In the genomic region with DNA sequence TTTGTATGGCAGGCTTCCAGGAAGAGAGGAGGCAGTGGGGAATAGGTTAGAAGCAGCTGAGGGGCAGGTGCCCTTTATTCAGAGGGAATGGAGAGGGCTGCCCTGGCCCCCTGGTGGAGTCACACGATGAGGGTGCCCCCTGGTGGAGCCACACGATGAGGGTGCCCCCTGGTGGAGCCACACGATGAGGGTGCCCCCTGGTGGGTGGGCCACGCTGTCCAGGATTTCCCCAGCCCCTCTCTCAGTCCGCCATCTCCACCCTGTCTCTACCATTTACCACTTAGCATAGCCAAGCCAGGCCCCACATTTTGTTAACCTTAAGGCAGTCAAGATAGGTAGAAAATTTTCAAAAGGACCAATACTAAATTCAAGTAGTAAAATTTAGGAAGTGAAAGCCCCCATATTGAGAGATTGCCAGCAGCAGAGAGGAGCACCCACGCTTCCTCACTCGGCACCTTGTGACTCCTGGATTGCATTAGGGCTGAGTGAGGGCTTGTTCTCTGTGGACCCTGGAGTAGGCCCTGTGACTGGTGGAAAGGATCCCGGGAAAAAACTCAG, we compare ENCODE assay signal across 1 cellular context.
A peak's percentile ranks its signal among the peaks of the same experiment; 100 is the strongest.
TF ChIP-seq lines count a peak whose summit lies in the region.

No MANE protein-coding gene starts in this region.

TF ChIP-seq in HepG2, 621 proteins besides CTCF, POLR2A, EP300 and RAD21 (continued from another document and continues in another):
- TF ChIP-seq, protein P1, sequence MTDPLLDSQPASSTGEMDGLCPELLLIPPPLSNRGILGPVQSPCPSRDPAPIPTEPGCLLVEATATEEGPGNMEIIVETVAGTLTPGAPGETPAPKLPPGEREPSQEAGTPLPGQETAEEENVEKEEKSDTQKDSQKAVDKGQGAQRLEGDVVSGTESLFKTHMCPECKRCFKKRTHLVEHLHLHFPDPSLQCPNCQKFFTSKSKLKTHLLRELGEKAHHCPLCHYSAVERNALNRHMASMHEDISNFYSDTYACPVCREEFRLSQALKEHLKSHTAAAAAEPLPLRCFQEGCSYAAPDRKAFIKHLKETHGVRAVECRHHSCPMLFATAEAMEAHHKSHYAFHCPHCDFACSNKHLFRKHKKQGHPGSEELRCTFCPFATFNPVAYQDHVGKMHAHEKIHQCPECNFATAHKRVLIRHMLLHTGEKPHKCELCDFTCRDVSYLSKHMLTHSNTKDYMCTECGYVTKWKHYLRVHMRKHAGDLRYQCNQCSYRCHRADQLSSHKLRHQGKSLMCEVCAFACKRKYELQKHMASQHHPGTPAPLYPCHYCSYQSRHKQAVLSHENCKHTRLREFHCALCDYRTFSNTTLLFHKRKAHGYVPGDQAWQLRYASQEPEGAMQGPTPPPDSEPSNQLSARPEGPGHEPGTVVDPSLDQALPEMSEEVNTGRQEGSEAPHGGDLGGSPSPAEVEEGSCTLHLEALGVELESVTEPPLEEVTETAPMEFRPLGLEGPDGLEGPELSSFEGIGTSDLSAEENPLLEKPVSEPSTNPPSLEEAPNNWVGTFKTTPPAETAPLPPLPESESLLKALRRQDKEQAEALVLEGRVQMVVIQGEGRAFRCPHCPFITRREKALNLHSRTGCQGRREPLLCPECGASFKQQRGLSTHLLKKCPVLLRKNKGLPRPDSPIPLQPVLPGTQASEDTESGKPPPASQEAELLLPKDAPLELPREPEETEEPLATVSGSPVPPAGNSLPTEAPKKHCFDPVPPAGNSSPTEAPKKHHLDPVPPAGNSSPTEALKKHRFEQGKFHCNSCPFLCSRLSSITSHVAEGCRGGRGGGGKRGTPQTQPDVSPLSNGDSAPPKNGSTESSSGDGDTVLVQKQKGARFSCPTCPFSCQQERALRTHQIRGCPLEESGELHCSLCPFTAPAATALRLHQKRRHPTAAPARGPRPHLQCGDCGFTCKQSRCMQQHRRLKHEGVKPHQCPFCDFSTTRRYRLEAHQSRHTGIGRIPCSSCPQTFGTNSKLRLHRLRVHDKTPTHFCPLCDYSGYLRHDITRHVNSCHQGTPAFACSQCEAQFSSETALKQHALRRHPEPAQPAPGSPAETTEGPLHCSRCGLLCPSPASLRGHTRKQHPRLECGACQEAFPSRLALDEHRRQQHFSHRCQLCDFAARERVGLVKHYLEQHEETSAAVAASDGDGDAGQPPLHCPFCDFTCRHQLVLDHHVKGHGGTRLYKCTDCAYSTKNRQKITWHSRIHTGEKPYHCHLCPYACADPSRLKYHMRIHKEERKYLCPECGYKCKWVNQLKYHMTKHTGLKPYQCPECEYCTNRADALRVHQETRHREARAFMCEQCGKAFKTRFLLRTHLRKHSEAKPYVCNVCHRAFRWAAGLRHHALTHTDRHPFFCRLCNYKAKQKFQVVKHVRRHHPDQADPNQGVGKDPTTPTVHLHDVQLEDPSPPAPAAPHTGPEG (CRISPR knock-in tag; IDR thresholded peaks at IDR 0.05): no peak
- TF ChIP-seq SOX6 (IDR thresholded peaks at IDR 0.05): no peak
- TF ChIP-seq SOX6 (CRISPR knock-in tag; IDR thresholded peaks at IDR 0.05): peak; percentile 56; the same call in 1 of the 2 replicates
- TF ChIP-seq UBTF (CRISPR knock-in tag; IDR thresholded peaks at IDR 0.05): peak; percentile 39; the same call in 1 of the 2 replicates
- TF ChIP-seq, protein P2, sequence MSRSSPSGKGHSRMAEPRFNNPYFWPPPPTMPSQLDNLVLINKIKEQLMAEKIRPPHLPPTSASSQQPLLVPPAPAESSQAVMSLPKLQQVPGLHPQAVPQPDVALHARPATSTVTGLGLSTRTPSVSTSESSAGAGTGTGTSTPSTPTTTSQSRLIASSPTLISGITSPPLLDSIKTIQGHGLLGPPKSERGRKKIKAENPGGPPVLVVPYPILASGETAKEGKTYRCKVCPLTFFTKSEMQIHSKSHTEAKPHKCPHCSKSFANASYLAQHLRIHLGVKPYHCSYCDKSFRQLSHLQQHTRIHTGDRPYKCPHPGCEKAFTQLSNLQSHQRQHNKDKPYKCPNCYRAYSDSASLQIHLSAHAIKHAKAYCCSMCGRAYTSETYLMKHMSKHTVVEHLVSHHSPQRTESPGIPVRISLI (CRISPR knock-in tag; IDR thresholded peaks at IDR 0.05; ENCODE audit: borderline replicate concordance): no peak
- TF ChIP-seq, protein P3, sequence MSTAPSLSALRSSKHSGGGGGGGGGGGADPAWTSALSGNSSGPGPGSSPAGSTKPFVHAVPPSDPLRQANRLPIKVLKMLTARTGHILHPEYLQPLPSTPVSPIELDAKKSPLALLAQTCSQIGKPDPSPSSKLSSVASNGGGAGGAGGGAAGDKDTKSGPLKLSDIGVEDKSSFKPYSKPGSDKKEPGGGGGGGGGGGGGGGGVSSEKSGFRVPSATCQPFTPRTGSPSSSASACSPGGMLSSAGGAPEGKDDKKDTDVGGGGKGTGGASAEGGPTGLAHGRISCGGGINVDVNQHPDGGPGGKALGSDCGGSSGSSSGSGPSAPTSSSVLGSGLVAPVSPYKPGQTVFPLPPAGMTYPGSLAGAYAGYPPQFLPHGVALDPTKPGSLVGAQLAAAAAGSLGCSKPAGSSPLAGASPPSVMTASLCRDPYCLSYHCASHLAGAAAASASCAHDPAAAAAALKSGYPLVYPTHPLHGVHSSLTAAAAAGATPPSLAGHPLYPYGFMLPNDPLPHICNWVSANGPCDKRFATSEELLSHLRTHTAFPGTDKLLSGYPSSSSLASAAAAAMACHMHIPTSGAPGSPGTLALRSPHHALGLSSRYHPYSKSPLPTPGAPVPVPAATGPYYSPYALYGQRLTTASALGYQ (CRISPR knock-in tag; IDR thresholded peaks at IDR 0.05): 0 out of 2 replicates have a peak, but pooled peaks have one; percentile 17
- 0 out of 2 replicates have a peak, but pooled peaks have one; percentile 16 for TF ChIP-seq FOXO1 (CRISPR knock-in tag; IDR thresholded peaks at IDR 0.05)
- TF ChIP-seq PRDM4 (CRISPR knock-in tag; IDR thresholded peaks at IDR 0.05; ENCODE audit: borderline replicate concordance): no peak
- TF ChIP-seq ZNF792 (CRISPR knock-in tag; IDR thresholded peaks at IDR 0.05): peak; percentile 70; the same call in 1 of the 2 replicates
- TF ChIP-seq ARNT2 (CRISPR knock-in tag; IDR thresholded peaks at IDR 0.05; ENCODE audit: low read depth): peak; percentile 57; the same call in 1 of the 2 replicates
- TF ChIP-seq NR2F6 (IDR thresholded peaks at IDR 0.05): no peak
- TF ChIP-seq NR2F6 (CRISPR knock-in tag; IDR thresholded peaks at IDR 0.05): 0 out of 2 replicates have a peak, but pooled peaks have one; percentile 19
- 0 out of 2 replicates have a peak, but pooled peaks have one; percentile 40 for TF ChIP-seq ZNF644 (CRISPR knock-in tag; IDR thresholded peaks at IDR 0.05; ENCODE audit: low read depth)
- no peak for TF ChIP-seq ZFP62 (CRISPR knock-in tag; IDR thresholded peaks at IDR 0.05)
- no peak for TF ChIP-seq LCORL (IDR thresholded peaks at IDR 0.05)
- 0 out of 2 replicates have a peak, but pooled peaks have one; percentile 30 for TF ChIP-seq LCORL (CRISPR knock-in tag; IDR thresholded peaks at IDR 0.05)
- TF ChIP-seq AHR (CRISPR knock-in tag; IDR thresholded peaks at IDR 0.05): 0 out of 2 replicates have a peak, but pooled peaks have one; percentile 15
- TF ChIP-seq KLF16 (CRISPR knock-in tag; IDR thresholded peaks at IDR 0.05): 0 out of 4 replicates have a peak, but pooled peaks of 1 of the 2 experiments have one; percentile 45
- TF ChIP-seq ARID3A (IDR thresholded peaks at IDR 0.05; ENCODE audit: low read depth, low read length): peak; percentile 19; the same call in 1 of the 2 replicates
- no peak for TF ChIP-seq GFI1 (CRISPR knock-in tag; IDR thresholded peaks at IDR 0.05; ENCODE audit: borderline replicate concordance)
- TF ChIP-seq MAF1 (CRISPR knock-in tag; IDR thresholded peaks at IDR 0.05; ENCODE audit: borderline replicate concordance): no peak
- no peak for TF ChIP-seq ZNF775 (CRISPR knock-in tag; IDR thresholded peaks at IDR 0.05; ENCODE audit: borderline replicate concordance)
- peak; percentile 66; the same call in 1 of the 2 replicates for TF ChIP-seq SALL1 (CRISPR knock-in tag; IDR thresholded peaks at IDR 0.05)
- TF ChIP-seq REPIN1 (CRISPR knock-in tag; IDR thresholded peaks at IDR 0.05; ENCODE audit: borderline replicate concordance, low read depth): 0 out of 2 replicates have a peak, but pooled peaks have one; percentile 34
- TF ChIP-seq ATF4 (CRISPR knock-in tag; IDR thresholded peaks at IDR 0.05): no peak
- TF ChIP-seq EHMT2 (IDR thresholded peaks at IDR 0.05; ENCODE audit: borderline replicate concordance, low read depth, low read length): no peak
- no peak for TF ChIP-seq ZSCAN31 (CRISPR knock-in tag; IDR thresholded peaks at IDR 0.05; ENCODE audit: low read depth)
- TF ChIP-seq, protein P4, sequence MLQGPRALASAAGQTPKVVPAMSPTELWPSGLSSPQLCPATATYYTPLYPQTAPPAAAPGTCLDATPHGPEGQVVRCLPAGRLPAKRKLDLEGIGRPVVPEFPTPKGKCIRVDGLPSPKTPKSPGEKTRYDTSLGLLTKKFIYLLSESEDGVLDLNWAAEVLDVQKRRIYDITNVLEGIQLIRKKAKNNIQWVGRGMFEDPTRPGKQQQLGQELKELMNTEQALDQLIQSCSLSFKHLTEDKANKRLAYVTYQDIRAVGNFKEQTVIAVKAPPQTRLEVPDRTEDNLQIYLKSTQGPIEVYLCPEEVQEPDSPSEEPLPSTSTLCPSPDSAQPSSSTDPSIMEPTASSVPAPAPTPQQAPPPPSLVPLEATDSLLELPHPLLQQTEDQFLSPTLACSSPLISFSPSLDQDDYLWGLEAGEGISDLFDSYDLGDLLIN (CRISPR knock-in tag; IDR thresholded peaks at IDR 0.05; ENCODE audit: borderline replicate concordance): 0 out of 2 replicates have a peak, but pooled peaks have one; percentile 55
- no peak for TF ChIP-seq ZNF790 (CRISPR knock-in tag; IDR thresholded peaks at IDR 0.05; ENCODE audit: borderline replicate concordance)
- TF ChIP-seq ZGPAT (CRISPR knock-in tag; IDR thresholded peaks at IDR 0.05): peak; percentile 50; the same call in 1 of the 2 replicates
